In genomic region chr20:1497371-1497770, GRCh38 we compare ENCODE assay signal across 4 cellular contexts. TPM values are rescaled to one million over a fixed set of nuclear protein-coding genes. Genes with fewer than 3 reads are reported as not detected.
"Had no signal": no experiment of that assay in that cellular context is flagged by ENCODE, and none has a peak within 500 bp of the region (broad histone marks: within the 10 kb centered on the region; RNA-seq: fewer than 3 reads in every experiment).

No MANE protein-coding gene starts in this region.

RNA-seq across cellular contexts. Expression of gene SIRPB2, which starts 6.2 kb away (rescaled TPM):
- total RNA-seq: activated CD4-positive, alpha-beta T cell treated with anti-CD3 and anti-CD28 coated beads, Interleukin-2, amount 10 ng/mL, durations not matched to agents 7 days and 5 days; activated CD8-positive, alpha-beta T cell treated with anti-CD3 and anti-CD28 coated beads, Interleukin-2, amount 10 ng/mL, durations not matched to agents 7 days and 5 days; activated naive CD8-positive, alpha-beta T cell treated with anti-CD3 and anti-CD28 coated beads, Interleukin-2, amount 10 ng/mL, durations not matched to agents 7 days and 5 days; activated T-helper 2 cell treated with anti-CD3 and anti-CD28 coated beads, Interferon-gamma antibody, Interleukin-2, Interleukin-4, amounts not matched to agents 10 μg/mL and 5 μg/mL and 100 μg/mL, durations not matched to agents 14 hours and 24 hours and 36 hours had no signal
